Comparison of ENCODE assay signal across 1 cellular context in the genomic region with DNA sequence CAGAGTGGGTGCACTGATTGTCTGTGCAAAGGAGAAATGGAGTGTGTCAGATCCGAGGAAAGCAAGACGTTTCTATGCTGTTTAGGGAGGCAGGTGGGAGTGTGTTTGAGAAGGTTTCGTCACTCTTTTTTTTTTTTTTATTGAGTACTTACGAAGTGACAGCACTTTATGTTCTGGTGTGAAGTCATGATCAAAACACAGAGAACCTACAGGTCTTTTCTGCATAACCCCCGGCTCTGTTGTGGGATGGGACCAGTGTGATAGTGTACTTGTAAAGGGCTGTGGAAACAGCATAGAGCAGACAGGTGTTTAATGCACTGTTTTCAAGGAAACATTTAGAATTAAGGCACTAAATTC.
TF ChIP-seq lines count a peak whose summit lies in the region.

No MANE protein-coding gene starts in this region.

TF ChIP-seq in IMR-90, 13 proteins besides CTCF, POLR2A, EP300 and RAD21:
- TF ChIP-seq RFX5 (IDR thresholded peaks at IDR 0.05; ENCODE audit: low read depth, low read length): no peak
- TF ChIP-seq CEBPB (IDR thresholded peaks at IDR 0.05; ENCODE audit: low read depth, low read length): no peak
- TF ChIP-seq CHD1 (IDR thresholded peaks at IDR 0.05; ENCODE audit: low read depth, low read length): no peak
- TF ChIP-seq SMC3 (IDR thresholded peaks at IDR 0.05; ENCODE audit: low read depth, low read length): no peak
- TF ChIP-seq MAZ (IDR thresholded peaks at IDR 0.05; ENCODE audit: borderline replicate concordance, low read depth, low read length): no peak
- no peak for TF ChIP-seq NFE2L2 (IDR thresholded peaks at IDR 0.05; ENCODE audit: low read depth, low read length)
- no peak for TF ChIP-seq BHLHE40 (IDR thresholded peaks at IDR 0.05; ENCODE audit: low read depth, low read length)
- TF ChIP-seq, protein P1, sequence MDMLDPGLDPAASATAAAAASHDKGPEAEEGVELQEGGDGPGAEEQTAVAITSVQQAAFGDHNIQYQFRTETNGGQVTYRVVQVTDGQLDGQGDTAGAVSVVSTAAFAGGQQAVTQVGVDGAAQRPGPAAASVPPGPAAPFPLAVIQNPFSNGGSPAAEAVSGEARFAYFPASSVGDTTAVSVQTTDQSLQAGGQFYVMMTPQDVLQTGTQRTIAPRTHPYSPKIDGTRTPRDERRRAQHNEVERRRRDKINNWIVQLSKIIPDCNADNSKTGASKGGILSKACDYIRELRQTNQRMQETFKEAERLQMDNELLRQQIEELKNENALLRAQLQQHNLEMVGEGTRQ (IDR thresholded peaks at IDR 0.05; ENCODE audit: low read depth, low read length): no peak
- TF ChIP-seq, protein P2, sequence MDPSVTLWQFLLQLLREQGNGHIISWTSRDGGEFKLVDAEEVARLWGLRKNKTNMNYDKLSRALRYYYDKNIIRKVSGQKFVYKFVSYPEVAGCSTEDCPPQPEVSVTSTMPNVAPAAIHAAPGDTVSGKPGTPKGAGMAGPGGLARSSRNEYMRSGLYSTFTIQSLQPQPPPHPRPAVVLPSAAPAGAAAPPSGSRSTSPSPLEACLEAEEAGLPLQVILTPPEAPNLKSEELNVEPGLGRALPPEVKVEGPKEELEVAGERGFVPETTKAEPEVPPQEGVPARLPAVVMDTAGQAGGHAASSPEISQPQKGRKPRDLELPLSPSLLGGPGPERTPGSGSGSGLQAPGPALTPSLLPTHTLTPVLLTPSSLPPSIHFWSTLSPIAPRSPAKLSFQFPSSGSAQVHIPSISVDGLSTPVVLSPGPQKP (IDR thresholded peaks at IDR 0.05; ENCODE audit: borderline replicate concordance, low read depth, low read length): no peak
- no peak for TF ChIP-seq RCOR1 (IDR thresholded peaks at IDR 0.05; ENCODE audit: insufficient replicate concordance, low read length)
- no peak for TF ChIP-seq FOS (IDR thresholded peaks at IDR 0.05; ENCODE audit: low read depth, low read length)
- no peak for TF ChIP-seq MAFK (IDR thresholded peaks at IDR 0.05; ENCODE audit: low read depth, low read length)
- no peak for TF ChIP-seq MXI1 (IDR thresholded peaks at IDR 0.05; ENCODE audit: borderline replicate concordance, low read depth, low read length)
